In the genomic region with DNA sequence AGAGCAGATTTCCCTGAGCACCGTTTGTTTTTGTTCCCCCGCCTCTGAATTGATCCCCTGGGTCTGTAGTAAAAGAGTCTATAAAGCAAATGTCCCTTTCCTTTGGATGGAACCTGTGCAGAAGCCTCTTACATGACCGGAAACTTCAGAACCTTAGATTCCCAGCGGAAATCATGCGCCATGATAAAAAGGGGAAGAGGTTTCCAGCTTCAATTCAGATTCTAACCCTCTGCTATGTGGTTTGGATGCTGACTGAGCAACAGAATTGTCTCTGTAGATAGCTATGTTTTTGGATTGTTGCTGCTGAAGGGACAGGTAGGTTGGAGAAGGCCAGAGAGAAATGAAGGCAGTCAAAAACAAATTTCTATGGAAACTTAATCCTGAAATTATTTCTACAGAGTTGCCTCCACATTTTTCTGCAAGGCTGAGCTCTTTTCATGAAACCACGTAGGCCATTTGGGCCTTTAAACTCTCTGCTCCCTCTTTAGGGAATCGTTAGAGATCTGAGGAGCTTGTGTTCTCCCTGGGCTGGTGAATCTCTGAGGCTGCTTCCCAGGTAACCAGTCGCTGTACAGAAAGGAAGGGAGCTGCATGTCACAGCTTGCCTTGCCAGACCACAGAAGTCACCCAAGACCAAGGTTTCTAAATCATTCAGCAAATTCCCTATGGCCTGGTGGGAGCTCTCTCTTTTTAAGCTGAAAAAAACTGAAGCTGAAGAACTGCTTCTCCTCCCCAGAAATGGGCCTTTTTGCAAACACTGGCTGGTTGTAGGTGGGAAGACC, we compare ENCODE assay signal across 1 cellular context.
TF ChIP-seq lines count a peak whose summit lies in the region.

No MANE protein-coding gene starts in this region.

TF ChIP-seq in K562, 482 proteins besides CTCF, POLR2A, EP300 and RAD21:
- TF ChIP-seq SPI1 (IDR thresholded peaks at IDR 0.05; ENCODE audit: borderline replicate concordance, low read depth, low read length): peak; percentile 38; the same call in 1 of the 2 replicates
- no peak for TF ChIP-seq JUNB (CRISPR knock-in tag; conservative IDR thresholded peaks at IDR 0.05)
